15 cellular contexts compared by ENCODE assay signal in genomic region chr14:74739293-74740030, GRCh38.
"Had no signal": no experiment of that assay in that cellular context is flagged by ENCODE, and none has a peak within 500 bp of the region (broad histone marks: within the 10 kb centered on the region; RNA-seq: fewer than 3 reads in every experiment).

No MANE protein-coding gene starts in this region.

- H3K4me3 ChIP-seq: left ventricle myocardium inferior, prostate gland, sigmoid colon, testis had no signal

- H3K27me3 ChIP-seq: sigmoid colon, testis had no signal

- H3K9me3 ChIP-seq: left ventricle myocardium inferior, prostate gland, sigmoid colon, testis had no signal

- DNase-seq: activated CD4-positive, alpha-beta T cell treated with anti-CD3 and anti-CD28 coated beads for 48 hours; activated naive CD4-positive, alpha-beta T cell treated with anti-CD3 and anti-CD28 coated beads, Interleukin-2, amount 10 ng/mL, durations not matched to agents 7 days and 5 days; central memory CD4-positive, alpha-beta T cell; cortex of kidney; effector memory CD8-positive, alpha-beta T cell; erythroblast; left ventricle myocardium inferior; mesenchymal stem cell; sigmoid colon; stimulated activated CD4-positive, alpha-beta T cell treated with anti-CD3 and anti-CD28 coated beads, Interleukin-2, amount 100 ng/mL, for 48 hours; stimulated activated CD8-positive, alpha-beta memory T cell treated with anti-CD3 and anti-CD28 coated beads, Interleukin-4, amount 100 ng/mL, for 48 hours; T-helper 1 cell; testis had no signal

- H3K27ac ChIP-seq: left ventricle myocardium inferior, prostate gland, sigmoid colon, testis had no signal

- FAIRE-seq: islet of Langerhans had no signal

- H3K4me1 ChIP-seq: left ventricle myocardium inferior, prostate gland, sigmoid colon, testis had no signal

- H3K36me3 ChIP-seq: prostate gland had no signal

- ATAC-seq: effector memory CD8-positive, alpha-beta T cell had no signal
